9 cellular contexts compared by ENCODE assay signal in the genomic region with DNA sequence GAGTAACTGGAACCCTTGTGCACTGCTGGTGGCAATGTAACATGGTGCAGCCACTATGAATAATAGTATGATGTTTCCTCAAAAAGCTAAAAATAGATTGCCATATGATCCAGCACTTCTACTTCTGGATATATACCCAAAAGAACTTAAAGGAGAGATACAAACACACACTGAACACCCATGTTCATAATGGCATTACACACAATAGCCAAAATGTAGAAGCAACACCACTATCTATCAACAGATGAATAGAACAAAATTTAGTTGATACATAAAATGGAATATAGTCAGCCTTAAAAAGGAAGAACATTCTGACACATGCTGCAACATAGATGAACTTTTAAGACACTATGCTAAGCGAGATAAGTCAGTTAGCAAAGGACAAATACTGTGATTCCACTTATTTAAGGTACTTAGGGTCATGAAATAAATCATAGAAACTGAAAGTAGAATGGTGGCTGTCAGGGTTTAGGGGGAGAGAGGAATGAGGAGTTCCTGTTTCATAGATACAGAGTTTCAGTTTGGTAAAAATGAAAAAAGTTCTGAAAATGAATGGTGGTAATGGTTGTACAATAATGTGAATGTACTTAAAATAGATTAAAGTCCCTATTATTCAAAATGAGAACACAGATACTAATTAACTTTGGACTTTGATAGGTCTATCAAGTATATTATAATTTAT. TPM values are rescaled to one million over a fixed set of nuclear protein-coding genes. Genes with fewer than 3 reads are reported as not detected.
DNase-seq lines count a peak whose midpoint lies in the region; ATAC-seq and TF ChIP-seq lines count a peak whose summit lies in the region.
"Had no signal": no experiment of that assay in that cellular context is flagged by ENCODE, and none has a peak within 500 bp of the region (broad histone marks: within the 10 kb centered on the region; RNA-seq: fewer than 3 reads in every experiment).

No MANE protein-coding gene starts in this region.

- H3K27ac ChIP-seq in breast epithelium, result no peak overlapping the region

- TF ChIP-seq CTCF in breast epithelium (IDR thresholded peaks at IDR 0.05), result no peak

- intact Hi-C loops in breast epithelium (cut with DNase I; ENCODE audit: low total_unique reads), result no loop called here

- H3K4me1 ChIP-seq in breast epithelium, result no peaks in the 10 kb centered on the region

- H3K4me3 ChIP-seq in breast epithelium, result no peak overlapping the region

- no peak for TF ChIP-seq POLR2A in breast epithelium (IDR thresholded peaks at IDR 0.05)

- H3K27me3 ChIP-seq in breast epithelium, result no peaks in the 10 kb centered on the region

- DNase-seq in germinal center (ENCODE audit: low spot score) (peak; percentile 45), NCI-H2081 treated with DMSO at 0.1 percent for 48 hours (lab: John Stamatoyannopoulos, UW) (no peak), breast epithelium (ENCODE audit: low spot score in 2 of 2) (no peak), NCI-H526 (lab: John Stamatoyannopoulos, UW) (no peak), DMS153 (lab: John Stamatoyannopoulos, UW) (no peak)
- DNase-seq: activated CD4-positive, alpha-beta T cell treated with anti-CD3 and anti-CD28 coated beads for 4 hours had no signal

- peak; percentile 96 for ATAC-seq in GM18502 (IDR thresholded peaks at IDR 0.05; ENCODE audit: poor library complexity, unreplicated experiment)
- ATAC-seq in GM21515 (IDR thresholded peaks at IDR 0.05; ENCODE audit: unreplicated experiment), result peak; percentile 96
- peak; percentile 90 for ATAC-seq in HG03521 (IDR thresholded peaks at IDR 0.05; ENCODE audit: unreplicated experiment)

- no peaks in the 10 kb centered on the region for H3K9me3 ChIP-seq in breast epithelium

- H3K36me3 ChIP-seq in breast epithelium, result no peaks in the 10 kb centered on the region

RNA-seq across cellular contexts. Expression of gene IMPG2, which starts 59.5 kb away (rescaled TPM):
- total RNA-seq in breast epithelium, result under 1 TPM; 0.15 to 0.33 (median 0.32) TPM
